8 cellular contexts compared by ENCODE assay signal in the genomic region with DNA sequence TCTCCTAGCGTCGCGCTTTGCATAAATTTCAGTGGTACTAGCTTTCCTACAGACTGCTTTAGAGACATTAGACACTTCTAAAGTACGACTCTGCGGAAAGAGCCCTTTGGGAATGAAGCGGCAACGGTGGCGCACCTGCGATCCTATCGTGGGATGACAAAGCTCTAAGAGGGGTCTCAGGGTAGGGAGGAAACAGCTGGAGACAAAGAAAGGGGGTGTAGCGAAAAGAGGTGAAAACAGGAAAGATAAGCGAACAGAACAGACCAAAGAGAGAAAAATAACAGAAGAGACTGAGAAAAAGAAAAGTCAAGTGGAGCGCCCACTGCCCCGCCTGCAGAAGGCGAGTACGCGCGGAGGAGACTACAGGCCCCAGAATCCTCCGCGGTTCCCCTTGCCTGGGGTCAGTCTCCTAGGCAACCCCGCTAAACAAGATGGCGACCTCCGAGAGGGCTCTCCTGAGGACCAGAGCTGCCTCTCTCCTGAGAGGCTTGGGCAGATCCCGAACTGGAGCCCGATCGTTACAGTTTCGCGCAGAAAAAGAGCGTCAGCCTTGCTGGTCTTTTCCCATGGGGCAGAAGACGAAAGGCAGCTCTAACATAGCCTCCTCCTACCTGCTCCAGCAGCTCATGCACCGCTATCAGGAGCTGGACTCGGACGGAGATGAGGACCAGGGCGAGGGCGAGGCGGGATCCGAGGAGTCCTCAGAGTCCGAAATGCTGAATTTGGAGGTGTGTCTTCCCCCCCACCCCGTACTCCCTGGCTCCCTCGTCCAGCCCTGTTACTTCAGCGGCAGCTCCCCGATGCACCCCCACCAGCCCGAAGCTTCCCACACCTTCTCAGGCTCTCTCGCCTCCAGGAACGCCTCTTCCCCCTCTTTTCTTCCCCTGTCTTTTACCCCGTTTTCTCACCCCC. TPM values are rescaled to one million over a fixed set of nuclear protein-coding genes. Genes with fewer than 3 reads are reported as not detected.
DNase-seq lines count a peak whose midpoint lies in the region; ATAC-seq and TF ChIP-seq lines count a peak whose summit lies in the region.

A gene with protein sequence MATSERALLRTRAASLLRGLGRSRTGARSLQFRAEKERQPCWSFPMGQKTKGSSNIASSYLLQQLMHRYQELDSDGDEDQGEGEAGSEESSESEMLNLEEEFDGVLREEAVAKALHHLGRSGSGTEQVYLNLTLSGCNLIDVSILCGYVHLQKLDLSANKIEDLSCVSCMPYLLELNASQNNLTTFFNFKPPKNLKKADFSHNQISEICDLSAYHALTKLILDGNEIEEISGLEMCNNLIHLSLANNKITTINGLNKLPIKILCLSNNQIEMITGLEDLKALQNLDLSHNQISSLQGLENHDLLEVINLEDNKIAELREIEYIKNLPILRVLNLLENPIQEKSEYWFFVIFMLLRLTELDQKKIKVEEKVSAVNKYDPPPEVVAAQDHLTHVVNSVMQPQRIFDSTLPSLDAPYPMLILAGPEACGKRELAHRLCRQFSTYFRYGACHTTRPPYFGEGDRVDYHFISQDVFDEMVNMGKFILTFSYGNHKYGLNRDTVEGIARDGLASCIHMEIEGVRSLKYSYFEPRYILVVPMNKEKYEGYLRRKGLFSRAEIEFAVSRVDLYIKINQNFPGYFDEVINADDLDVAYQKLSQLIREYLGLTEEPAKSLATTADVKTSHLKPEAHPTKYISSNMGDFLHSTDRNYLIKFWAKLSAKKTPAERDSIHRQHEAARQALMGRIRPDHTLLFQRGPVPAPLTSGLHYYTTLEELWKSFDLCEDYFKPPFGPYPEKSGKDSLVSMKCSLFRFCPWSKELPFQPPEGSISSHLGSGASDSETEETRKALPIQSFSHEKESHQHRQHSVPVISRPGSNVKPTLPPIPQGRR (plus strand): TSS at position 404 of the 912 bp plus-strand sequence. CDS start 28 bp downstream, at position 432.

- H3K27ac ChIP-seq in caudate nucleus (ENCODE audit: low read depth, low read length), result no peak within 1 kb of the TSS
- no peak within 1 kb of the TSS for H3K27ac ChIP-seq in smooth muscle cell (ENCODE audit: low read depth)

- H3K4me2 ChIP-seq in smooth muscle cell, result peak within 1 kb of the TSS; percentile 97

- H3K27ac Mint-ChIP-seq in activated B cell treated with CpG ODN at 0.5 μM for 24 hours, result no peak within 1 kb of the TSS

- no peaks in the 10 kb centered on the region for H3F3A ChIP-seq in smooth muscle cell (ENCODE audit: low read depth)

- 4% methylated on average over 45 of the region's 46 CpGs for WGBS in smooth muscle cell (ENCODE audit: low lambda C conversion rate)

- H4K20me1 ChIP-seq in smooth muscle cell (ENCODE audit: low read depth), result no peaks in the 10 kb centered on the region

- no peaks in the 10 kb centered on the region for H3K36me3 ChIP-seq in smooth muscle cell (ENCODE audit: low read depth)

- no peaks in the 10 kb centered on the region for H3K79me2 ChIP-seq in smooth muscle cell (ENCODE audit: low read depth)

- peak within 1 kb of the TSS; percentile 64 for H3K4me3 ChIP-seq in AG04449 (ENCODE audit: low read depth, low read length)
- H3K4me3 ChIP-seq in smooth muscle cell, result peak within 1 kb of the TSS; percentile 78

- no peaks in the 10 kb centered on the region for H3K36me3 Mint-ChIP-seq in activated B cell treated with CpG ODN at 0.5 μM for 24 hours (ENCODE audit: low read depth)

- intact Hi-C loops in activated B cell treated with CpG ODN at 0.5 μM for 24 hours (cut with micrococcal nuclease), result loop anchor here (1.0 to 5.0 kb wide), 9 partner anchors 14 to 1536 kb away; a partner anchor contains a TSS

- no peaks in the 10 kb centered on the region for H3K9me3 Mint-ChIP-seq in activated B cell treated with CpG ODN at 0.5 μM for 24 hours

- peak within 1 kb of the TSS; percentile 88 for H3K4me3 Mint-ChIP-seq in activated B cell treated with CpG ODN at 0.5 μM for 24 hours

- CTCF ChIA-PET in AG04449 (lab: Yijun Ruan, JAX), result interaction anchor here (0.9 to 3.3 kb wide), 7 partner anchors 9 to 230 kb away, joined by 3 to 26 read pairs (median 3); a partner anchor contains a TSS
- CTCF ChIA-PET in activated B cell treated with CpG ODN at 0.5 μM for 24 hours (lab: Charles Lee), result interaction anchor here (1.4 kb wide), 1 partner anchor 14 kb away, joined by 8 read pairs; no protein-coding TSS in a partner anchor

- H3K27me3 Mint-ChIP-seq in activated B cell treated with CpG ODN at 0.5 μM for 24 hours, result peaks cover 4% of the 10 kb centered on the region

- peak; percentile 17 for DNase-seq in AG04449 (ENCODE audit: low read depth, low spot score)
- DNase-seq in NCI-H2196 (lab: John Stamatoyannopoulos, UW; ENCODE audit: unreplicated experiment), result peak; percentile 77
- DNase-seq in activated B cell treated with CpG ODN at 0.5 μM for 24 hours, result peak; percentile 65
- peak in 60 of 61 donors; percentile 16 to 90 (median 76) for DNase-seq in caudate nucleus (lab: John Stamatoyannopoulos, UW)
- peak; percentile 82 for DNase-seq in iris pigment epithelial cell (ENCODE audit: low read depth)
- peak; percentile 24 for DNase-seq in smooth muscle cell (lab: John Stamatoyannopoulos, UW; ENCODE audit: unreplicated experiment)

- peak within 1 kb of the TSS; percentile 96 for H2AFZ ChIP-seq in smooth muscle cell (ENCODE audit: low read depth)

- peaks cover 24% of the 10 kb centered on the region for H3K27me3 ChIP-seq in smooth muscle cell (ENCODE audit: low read depth)

- no peaks in the 10 kb centered on the region for H3K9me3 ChIP-seq in smooth muscle cell (replicated peaks; ENCODE audit: low read depth)

- TF ChIP-seq CTCF in AG04449 (IDR thresholded peaks at IDR 0.05; ENCODE audit: insufficient read depth, low read length, missing control alignments), result no peak
- TF ChIP-seq CTCF in activated B cell treated with CpG ODN at 0.5 μM for 24 hours (IDR thresholded peaks at IDR 0.05), result no peak
- TF ChIP-seq CTCF in smooth muscle cell (IDR thresholded peaks at IDR 0.05; ENCODE audit: borderline replicate concordance, insufficient read depth, poor library complexity, severe bottlenecking), result no peak

- peaks cover 3% of the 10 kb centered on the region for H3K4me1 ChIP-seq in smooth muscle cell (ENCODE audit: low read depth)

- peak within 1 kb of the TSS; percentile 62 for H3K9ac ChIP-seq in smooth muscle cell (ENCODE audit: low read depth)

- peaks cover 12% of the 10 kb centered on the region for H3K4me1 Mint-ChIP-seq in activated B cell treated with CpG ODN at 0.5 μM for 24 hours

- POLR2A ChIA-PET in AG04449 (lab: Yijun Ruan, JAX) (no interaction called here), activated B cell treated with CpG ODN at 0.5 μM for 24 hours (lab: Charles Lee) (interaction anchor here (0.7 to 1.2 kb wide), 2 partner anchors 190 to 1107 kb away, joined by 5 to 11 read pairs; a partner anchor contains a TSS)

- ATAC-seq in GM18907 (IDR thresholded peaks at IDR 0.05; ENCODE audit: unreplicated experiment), result peak; percentile 100
- ATAC-seq in HG03139 (IDR thresholded peaks at IDR 0.05; ENCODE audit: unreplicated experiment), result peak; percentile 100
- peak; percentile 100 for ATAC-seq in activated B cell treated with CpG ODN at 0.5 μM for 24 hours (ENCODE audit: low read depth)

RNA-seq across cellular contexts. Expression of the gene that starts here (rescaled TPM):
- total RNA-seq in activated B cell treated with CpG ODN at 0.5 μM for 24 hours (0.91 and 1.0 TPM in 2 replicates), smooth muscle cell (0.18 TPM in 2 replicates)
- polyA plus RNA-seq in smooth muscle cell, result 0.60 TPM in 1 of 2 replicates, not detected in the other

Comparison
In these comparisons a context has a peak if more than half of its experiments do, and no peak if none do; other contexts are left out.
1. Peak in DNase-seq, H3K4me3 ChIP-seq, H3K9ac ChIP-seq and H3K4me2 ChIP-seq in smooth muscle cell; RNA of the gene not detected or under 1 TPM.
2. DNase-seq: peak in every context shown above with its lines; median percentile 82 in iris pigment epithelial cell; 77 in NCI-H2196; 76 in caudate nucleus; 65 in activated B cell treated with CpG ODN at 0.5 μM for 24 hours; 24 in smooth muscle cell; 17 in AG04449.